In the genomic region with DNA sequence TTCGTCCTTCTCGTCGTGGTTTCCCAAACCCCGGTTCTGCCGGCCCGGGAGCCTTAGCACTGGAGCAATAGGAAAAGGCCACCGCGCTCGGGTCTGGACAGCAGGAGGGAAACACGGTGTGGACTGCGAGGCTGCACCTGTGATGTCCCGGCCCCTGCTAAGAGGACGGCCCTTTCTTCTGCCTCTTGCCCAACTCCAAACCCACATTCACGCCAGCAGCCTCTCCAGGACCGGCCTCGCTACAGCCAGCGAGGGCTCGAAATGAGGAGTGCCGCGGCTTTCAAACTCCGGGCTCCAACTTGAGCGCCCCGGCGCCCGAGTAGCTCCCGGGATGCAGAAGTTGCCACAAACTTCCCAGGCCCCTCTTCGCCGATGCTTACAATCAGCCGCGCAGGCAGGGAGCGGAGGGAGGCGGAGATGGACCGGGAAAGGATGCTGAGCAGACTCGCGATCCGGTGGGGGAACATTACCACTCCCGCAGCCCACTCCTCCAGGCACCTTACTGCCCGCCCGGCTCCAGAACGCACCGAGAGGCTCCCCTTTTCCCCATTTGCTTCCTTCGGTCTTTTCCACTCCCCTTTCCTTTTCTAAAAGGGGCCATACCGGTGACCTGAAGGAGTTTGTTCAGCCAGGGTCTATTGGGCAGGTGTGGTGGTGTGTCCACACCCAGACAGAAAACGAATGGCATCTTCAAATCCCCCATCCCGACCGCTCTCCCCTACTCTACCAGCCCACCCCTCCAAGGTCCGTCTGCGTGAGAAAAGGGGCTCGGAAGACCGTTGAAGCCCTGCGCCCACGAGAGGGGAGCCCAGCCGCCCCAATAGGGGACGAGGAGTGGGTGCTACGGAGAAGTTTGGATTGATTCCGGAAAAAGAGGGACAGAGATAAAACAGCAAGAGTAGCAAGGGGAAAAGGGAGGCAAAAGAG, we compare ENCODE assay signal across 8 cellular contexts. TPM values are rescaled to one million over a fixed set of nuclear protein-coding genes. Genes with fewer than 3 reads are reported as not detected.
DNase-seq lines count a peak whose midpoint lies in the region; ATAC-seq and TF ChIP-seq lines count a peak whose summit lies in the region.

No MANE protein-coding gene starts in this region.

- WGBS in iPS DF 6.9 (ENCODE audit: insufficient coverage, insufficient read length), result no CpG with 5 or more reads among the region's 56 CpGs
- WGBS in sigmoid colon, 2 donors, result 0 to 1% methylated on average over 56 of the region's 56 CpGs

- TF ChIP-seq POLR2A in sigmoid colon (IDR thresholded peaks at IDR 0.05), result no peak

- H3K36me3 ChIP-seq in iPS DF 6.9 (ENCODE audit: control insufficient read depth, insufficient read depth, low read length) (no peaks in the 10 kb centered on the region; the same call in 1 of the 2 replicates), sigmoid colon (no peaks in the 10 kb centered on the region)

- H3K4me3 ChIP-seq in iPS DF 6.9 (ENCODE audit: low read length), result peak overlapping the region; percentile 57
- H3K4me3 ChIP-seq in sigmoid colon, result peak overlapping the region; percentile 52 to 71 (median 69)

- peaks cover 69% of the 10 kb centered on the region for H3K36me3 Mint-ChIP-seq in activated naive CD8-positive, alpha-beta T cell treated with anti-CD3 and anti-CD28 coated beads, Interleukin-2, amount 50 U/mL, for 24 hours (ENCODE audit: low read depth)

- DNase-seq in COLO668 (lab: John Stamatoyannopoulos, UW; ENCODE audit: unreplicated experiment), result peak; percentile 62
- peak; percentile 58 for DNase-seq in NCI-H526 treated with DMSO at 0.1 percent for 48 hours (lab: John Stamatoyannopoulos, UW)
- DNase-seq in activated naive CD8-positive, alpha-beta T cell treated with anti-CD3 and anti-CD28 coated beads, Interleukin-2, amount 50 U/mL, for 24 hours, result peak; percentile 38
- DNase-seq in iPS DF 6.9 (ENCODE audit: low read depth, low spot score), result no peak
- peak; percentile 71 for DNase-seq in sigmoid colon
- no peak for DNase-seq in A172 (ENCODE audit: low spot score)
- DNase-seq in DMS153 (lab: John Stamatoyannopoulos, UW), result no peak

- H3K9me3 Mint-ChIP-seq in activated naive CD8-positive, alpha-beta T cell treated with anti-CD3 and anti-CD28 coated beads, Interleukin-2, amount 50 U/mL, for 24 hours, result peaks cover 6% of the 10 kb centered on the region

- no peak for TF ChIP-seq EP300 in sigmoid colon (IDR thresholded peaks at IDR 0.05)

- no peak for ATAC-seq in activated naive CD8-positive, alpha-beta T cell treated with anti-CD3 and anti-CD28 coated beads, Interleukin-2, amount 50 U/mL, for 24 hours
- ATAC-seq in HG03565 (IDR thresholded peaks at IDR 0.05; ENCODE audit: unreplicated experiment), result no peak

- H3K27me3 ChIP-seq in iPS DF 6.9 (ENCODE audit: control insufficient read depth, insufficient read depth, low read length) (peaks cover 6% of the 10 kb centered on the region; the same call in 1 of the 2 replicates), sigmoid colon (no peaks in the 10 kb centered on the region)

- H3K4me3 Mint-ChIP-seq in activated naive CD8-positive, alpha-beta T cell treated with anti-CD3 and anti-CD28 coated beads, Interleukin-2, amount 50 U/mL, for 24 hours, result peak overlapping the region; percentile 96

- no peak for TF ChIP-seq CTCF in sigmoid colon (IDR thresholded peaks at IDR 0.05)

- H3K4me1 Mint-ChIP-seq in activated naive CD8-positive, alpha-beta T cell treated with anti-CD3 and anti-CD28 coated beads, Interleukin-2, amount 50 U/mL, for 24 hours, result peaks cover 44% of the 10 kb centered on the region

- H3K27ac Mint-ChIP-seq in activated naive CD8-positive, alpha-beta T cell treated with anti-CD3 and anti-CD28 coated beads, Interleukin-2, amount 50 U/mL, for 24 hours, result peak overlapping the region; percentile 97

- H3K27ac ChIP-seq in iPS DF 6.9 (ENCODE audit: low read length) (no peak overlapping the region), sigmoid colon (peak overlapping the region; percentile 63 to 89 (median 82))

- no peaks in the 10 kb centered on the region for H3K9me3 ChIP-seq in iPS DF 6.9 (ENCODE audit: control insufficient read depth, insufficient read depth, low read length)
- H3K9me3 ChIP-seq in sigmoid colon, result no peaks in the 10 kb centered on the region

- peaks cover 6% of the 10 kb centered on the region; the same call in 1 of the 2 replicates for H3K4me1 ChIP-seq in iPS DF 6.9 (ENCODE audit: control insufficient read depth, insufficient read depth, low read length)
- H3K4me1 ChIP-seq in sigmoid colon, result peaks cover 0 to 31% (median 27%) of the 10 kb centered on the region in 4 donors

- intact Hi-C loops in sigmoid colon (cut with DNase I), result loop anchor here (1.0 to 10.0 kb wide), 3 partner anchors 19 to 469 kb away; partner anchors contain the start of gene SATB1

- H3K27me3 Mint-ChIP-seq in activated naive CD8-positive, alpha-beta T cell treated with anti-CD3 and anti-CD28 coated beads, Interleukin-2, amount 50 U/mL, for 24 hours, result no peaks in the 10 kb centered on the region

RNA-seq across cellular contexts. Expression of gene SATB1, which starts 18.8 kb away (rescaled TPM):
- total RNA-seq in sigmoid colon, result 100 to 1,000 TPM in 2 of 4 donors, 10 to 100 TPM in 2; 56.7 to 135 (median 93.4) TPM
- 10 to 100 TPM in 1 of 3 donors, 1 to 10 TPM in 2; 5.5 to 24.1 (median 9.0) TPM for polyA plus RNA-seq in sigmoid colon
- total RNA-seq in A172 (2014; rRNA removed; shearing (Covaris generic)), result 3.7 and 6.3 TPM in 2 replicates

Comparison
In these comparisons a context has a peak if more than half of its experiments do, and no peak if none do; other contexts are left out.
1. DNase-seq: peak in COLO668 (single experiment), NCI-H526 treated with DMSO at 0.1 percent for 48 hours (single experiment), activated naive CD8-positive, alpha-beta T cell treated with anti-CD3 and anti-CD28 coated beads, Interleukin-2, amount 50 U/mL, for 24 hours (single experiment) and sigmoid colon (single experiment); none in iPS DF 6.9 (single experiment), A172 (single experiment) and DMS153 (single experiment).